In the genomic region with DNA sequence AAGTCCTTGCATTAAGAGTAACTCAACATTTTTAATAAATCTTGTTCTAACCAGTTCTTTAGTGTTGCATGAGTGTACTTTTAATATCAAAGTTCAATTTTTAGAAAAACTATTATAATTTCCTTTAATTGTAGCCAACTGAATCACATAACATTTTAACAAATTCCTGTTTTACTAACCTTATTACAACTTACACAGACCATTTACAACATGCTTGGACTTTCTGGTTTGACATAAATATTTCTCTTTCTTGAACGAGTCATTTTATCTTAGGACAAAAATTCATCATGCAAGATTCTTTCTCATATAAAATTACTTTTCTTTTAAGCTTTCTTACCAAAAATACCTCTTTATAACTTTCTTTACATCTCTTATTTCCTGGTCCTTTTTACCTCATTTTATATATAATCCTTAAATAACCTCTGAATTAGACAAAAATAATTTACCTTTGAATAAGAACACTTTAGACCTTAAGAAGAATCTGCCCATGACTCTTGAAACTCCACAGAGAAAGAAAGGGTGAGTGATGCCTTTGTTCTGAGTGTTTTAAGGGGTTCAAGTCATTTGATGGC, we compare ENCODE assay signal across 16 cellular contexts. TPM values are rescaled to one million over a fixed set of nuclear protein-coding genes. Genes with fewer than 3 reads are reported as not detected.
DNase-seq lines count a peak whose midpoint lies in the region; ATAC-seq, FAIRE-seq and TF ChIP-seq lines count a peak whose summit lies in the region.
"Had no signal": no experiment of that assay in that cellular context is flagged by ENCODE, and none has a peak within 500 bp of the region (broad histone marks: within the 10 kb centered on the region; RNA-seq: fewer than 3 reads in every experiment).

No MANE protein-coding gene starts in this region.

- no peak for TF ChIP-seq RAD21 in A549 (conservative IDR thresholded peaks at IDR 0.05 in 1 of 2, IDR thresholded peaks at IDR 0.05 in 1 of 2)

- peak in 1 of 2 experiments; percentile 19 for DNase-seq in A549 (ENCODE audit: low read depth in 1 of 2, low spot score in 1 of 2)
- DNase-seq in RKO (ENCODE audit: low spot score): peak; percentile 34
- DNase-seq in foreskin keratinocyte: peak; percentile 4 to 17
- DNase-seq in H54 (ENCODE audit: insufficient read length, low spot score): no peak
- no peak for DNase-seq in HuH-7 (ENCODE audit: low spot score)
- no peak for DNase-seq in Peyer's patch
- DNase-seq: activated CD4-positive, alpha-beta memory T cell treated with anti-CD3 and anti-CD28 coated beads for 36 hours; H7; NCI-H1930 had no signal

- FAIRE-seq in A549 (lab: Jason Lieb, UNC) (no peak), G401.6 (lab: Jason Lieb, UNC) (peak; percentile 34), H54 (lab: Jason Lieb, UNC) (no peak)
- FAIRE-seq: endothelial cell of umbilical vein had no signal

- H3K27me3 ChIP-seq in foreskin keratinocyte (no peaks in the 10 kb centered on the region), Peyer's patch (no peaks in the 10 kb centered on the region)
- H3K27me3 ChIP-seq: BLaER1 had no signal

- POLR2A ChIA-PET in A549 (lab: Yijun Ruan, JAX): no interaction called here

- 2% methylated on average over 1 of the region's 1 CpG for WGBS in A549 (ENCODE audit: missing lambda C conversion rate)

- no peak overlapping the region for H3K4me2 ChIP-seq in A549
- H3K4me2 ChIP-seq: BLaER1 had no signal

- TF ChIP-seq EP300 in A549 (IDR thresholded peaks at IDR 0.05): no peak

- no peak for TF ChIP-seq CTCF in A549 (IDR thresholded peaks at IDR 0.05)
- no peak for TF ChIP-seq CTCF in foreskin keratinocyte (conservative IDR thresholded peaks at IDR 0.05)
- no peak for TF ChIP-seq CTCF in Peyer's patch (IDR thresholded peaks at IDR 0.05)

- no peak for TF ChIP-seq POLR2A in A549 (IDR thresholded peaks at IDR 0.05; ENCODE audit: low read length)
- TF ChIP-seq POLR2A in H54 (IDR thresholded peaks at IDR 0.05; ENCODE audit: low read depth, low read length): no peak
- no peak for TF ChIP-seq POLR2A in Peyer's patch (IDR thresholded peaks at IDR 0.05)

- H3K27ac ChIP-seq in A549: no peak overlapping the region
- H3K27ac ChIP-seq in foreskin keratinocyte: no peak overlapping the region
- H3K27ac ChIP-seq in Peyer's patch: no peak overlapping the region
- H3K27ac ChIP-seq: BLaER1 had no signal

- H3K9me3 ChIP-seq in A549: peaks cover 18% of the 10 kb centered on the region; the same call in 2 of the 3 replicates
- H3K9me3 ChIP-seq in Peyer's patch: peaks cover 0 to 5% (median 0%) of the 10 kb centered on the region in 4 donors

- H3K36me3 ChIP-seq in Peyer's patch: no peaks in the 10 kb centered on the region
- H3K36me3 ChIP-seq: BLaER1 had no signal

- H3K4me3 ChIP-seq in A549 (no peak overlapping the region), Peyer's patch (no peak overlapping the region)
- H3K4me3 ChIP-seq: BLaER1 had no signal

- no peak for ATAC-seq in A549
- ATAC-seq in foreskin keratinocyte: no peak
- ATAC-seq: left lobe of liver had no signal

- no peaks in the 10 kb centered on the region; the same call in 2 of the 3 replicates for H3K4me1 ChIP-seq in A549
- H3K4me1 ChIP-seq in foreskin keratinocyte: no peaks in the 10 kb centered on the region
- no peaks in the 10 kb centered on the region for H3K4me1 ChIP-seq in Peyer's patch
- H3K4me1 ChIP-seq: BLaER1 had no signal

- CTCF ChIA-PET in A549 (lab: Yijun Ruan, JAX): no interaction called here

TF ChIP-seq in A549, 52 proteins besides CTCF, POLR2A, EP300 and RAD21:
- TF ChIP-seq GATA3 (IDR thresholded peaks at IDR 0.05; ENCODE audit: borderline replicate concordance): no peak
- TF ChIP-seq ZFP36 (IDR thresholded peaks at IDR 0.05; ENCODE audit: borderline replicate concordance, partially characterized antibody): peak; percentile 89
- no peak for TF ChIP-seq HOXA7 (CRISPR knock-in tag; IDR thresholded peaks at IDR 0.05)
- no peak for TF ChIP-seq CEBPB (IDR thresholded peaks at IDR 0.05)
- no peak for TF ChIP-seq FOXS1 (CRISPR knock-in tag; IDR thresholded peaks at IDR 0.05)

RNA-seq across cellular contexts. Expression of gene SLCO1A2, which starts 3.9 kb away (rescaled TPM):
- polyA plus RNA-seq in A549 (2011; rRNA removed) (0.07 and 0.08 TPM in 2 replicates), A549 (2017; fragmentation: RNase III; extraction: RNeasy Plus Mini Kit Qiagen cat#74134 plus additional on column Dnase treatment) (0.25 to 0.31 TPM (median 0.30 TPM) in 3 replicates), foreskin keratinocyte (not detected in 2 replicates)
- under 0.01 and 0.01 TPM in 2 replicates for polyA plus RNA-seq in A549 (2012; cell fraction: cytosol; rRNA removed)
- 0.01 TPM in 1 of 2 replicates, not detected in the other for polyA plus RNA-seq in A549 (2012; cell fraction: nucleus; rRNA removed)
- 0.19 and 0.41 TPM in 2 replicates for polyA minus RNA-seq in A549 (2011; rRNA and poly(A)+ RNA removed)
- total RNA-seq in foreskin keratinocyte (not detected in 2 replicates), Peyer's patch (not detected)
- total RNA-seq: activated CD4-positive, alpha-beta memory T cell treated with anti-CD3 and anti-CD28 coated beads for 36 hours; endothelial cell of umbilical vein; ureter had no signal
- polyA plus RNA-seq: endothelial cell of umbilical vein had no signal

RNA-seq across cellular contexts. Expression of gene IAPP, which starts 41.9 kb away (rescaled TPM):
- not detected in 2 replicates for polyA plus RNA-seq in A549 (2011; rRNA removed)
- polyA plus RNA-seq in A549 (2012; cell fraction: cytosol; rRNA removed): not detected in 2 replicates
- not detected in 2 replicates for polyA plus RNA-seq in A549 (2012; cell fraction: nucleus; rRNA removed)
- 0.09 TPM in 1 of 3 replicates, not detected in the others for polyA plus RNA-seq in A549 (2017; fragmentation: RNase III; extraction: RNeasy Plus Mini Kit Qiagen cat#74134 plus additional on column Dnase treatment)
- not detected in 2 replicates for polyA minus RNA-seq in A549 (2011; rRNA and poly(A)+ RNA removed)
- total RNA-seq in foreskin keratinocyte: not detected in 2 replicates
- polyA plus RNA-seq in foreskin keratinocyte: not detected in 2 replicates
- total RNA-seq in Peyer's patch: not detected
- total RNA-seq: activated CD4-positive, alpha-beta memory T cell treated with anti-CD3 and anti-CD28 coated beads for 36 hours; cerebellum; endothelial cell of umbilical vein; H7; progenitor cell of endocrine pancreas; ureter had no signal
- polyA plus RNA-seq: endothelial cell of umbilical vein had no signal

Comparison
In these comparisons a context has a peak if more than half of its experiments do, and no peak if none do; other contexts are left out.
1. DNase-seq: peak in RKO (single experiment) and foreskin keratinocyte (2 of 2); none in H54 (single experiment), HuH-7 (single experiment) and Peyer's patch (0 of 3).